1 cellular context compared by ENCODE assay signal in the genomic region with DNA sequence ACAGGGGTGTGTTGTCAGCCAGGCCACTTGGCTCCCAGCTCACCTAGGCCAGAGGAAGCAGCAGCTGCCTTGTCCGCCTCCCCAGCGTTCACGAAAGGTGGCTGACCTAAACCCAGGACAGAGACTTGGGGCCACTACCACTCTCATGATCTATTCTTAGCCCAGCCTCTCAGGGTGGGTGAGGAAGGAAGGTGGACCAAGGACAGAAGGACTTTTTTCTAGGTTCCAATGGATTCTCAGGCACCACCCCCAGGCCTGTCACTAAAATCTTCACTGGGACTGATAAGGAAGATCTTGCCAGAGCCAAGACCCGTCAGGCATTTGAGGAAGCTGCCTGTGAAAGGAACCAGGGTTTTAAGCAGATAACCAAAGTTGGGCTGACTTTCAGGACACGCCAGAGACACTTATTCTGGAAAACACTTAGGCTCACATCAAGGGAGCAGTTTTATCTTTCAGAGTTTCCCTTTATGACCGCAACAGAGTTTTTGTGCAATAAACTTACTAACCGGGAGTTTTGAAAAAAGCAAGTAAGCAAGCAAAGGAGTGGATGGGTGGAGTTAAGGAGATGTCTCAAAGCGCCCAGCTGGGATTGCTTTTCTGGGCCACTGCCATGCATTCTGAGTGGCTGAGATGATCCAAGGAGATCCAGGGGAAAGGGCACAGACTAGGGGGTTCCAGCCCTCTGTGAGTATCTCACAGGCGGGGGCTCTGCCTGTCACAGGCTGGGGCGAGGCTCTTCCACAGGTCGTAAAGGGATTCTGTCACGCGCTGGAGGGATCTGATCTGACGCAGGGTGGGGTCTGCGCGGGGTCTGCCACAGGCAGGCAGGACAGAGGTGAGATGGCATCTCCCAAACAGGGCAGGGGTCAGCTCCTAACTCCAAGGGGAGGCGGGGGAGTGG.
TF ChIP-seq lines count a peak whose summit lies in the region.

No MANE protein-coding gene starts in this region.

TF ChIP-seq in H1, 55 proteins besides CTCF, POLR2A, EP300 and RAD21:
- no peak for TF ChIP-seq FOSL1 (IDR thresholded peaks at IDR 0.05; ENCODE audit: insufficient read depth, low read depth, low read length)
